ENCODE assay signal across 11 cellular contexts in genomic region chr12:110038741-110039084, GRCh38. TPM values are rescaled to one million over a fixed set of nuclear protein-coding genes. Genes with fewer than 3 reads are reported as not detected.
DNase-seq lines count a peak whose midpoint lies in the region; ATAC-seq, FAIRE-seq and TF ChIP-seq lines count a peak whose summit lies in the region.
"Had no signal": no experiment of that assay in that cellular context is flagged by ENCODE, and none has a peak within 500 bp of the region (broad histone marks: within the 10 kb centered on the region; RNA-seq: fewer than 3 reads in every experiment).

No MANE protein-coding gene starts in this region.

- H3K4me3 ChIP-seq in Panc1 (ENCODE audit: low read depth in 2 of 2, low read length in 2 of 2) (no peak overlapping the region; a peak in 1 of 4 replicates), duodenal mucosa (ENCODE audit: low read depth in 1 of 2, low read length in 2 of 2) (peak overlapping the region in 1 of 2 donors; percentile 3), pancreas (no peak overlapping the region)
- H3K4me3 ChIP-seq: lung had no signal

- in situ Hi-C loops in Panc1 (cut with HindIII; ENCODE audit: low pct_unique_long_range_greater_than_20kb, low sequenced_read_pairs): no loop called here

- CTCF ChIA-PET in Panc1 (lab: Charles Lee): no interaction called here

- BruUV-seq in Panc1 (replicated peaks; lab: Mats Ljungman, UMichigan): TSS peak; percentile 65

- DNase-seq in Panc1 (ENCODE audit: low read depth, low spot score) (no peak), pancreas (no peak), D721Med (ENCODE audit: insufficient read length, low spot score) (no peak), islet precursor cell (no peak)

- WGBS in pancreas, 2 donors: 17 to 23% methylated on average over 5 of the region's 5 CpGs

- ATAC-seq in Panc1: peak; percentile 47
- peak; percentile 1 to 29 (median 12) for ATAC-seq in pancreas
- no peak for ATAC-seq in HG03457 (IDR thresholded peaks at IDR 0.05; ENCODE audit: unreplicated experiment)
- ATAC-seq in GM19324 (IDR thresholded peaks at IDR 0.05; ENCODE audit: low FRiP score, unreplicated experiment): no peak

- H3K4me1 ChIP-seq in Panc1 (ENCODE audit: control insufficient read depth, insufficient read depth, low read length): peaks cover 46% of the 10 kb centered on the region
- peaks cover 13 to 15% of the 10 kb centered on the region in 2 donors for H3K4me1 ChIP-seq in duodenal mucosa (ENCODE audit: control insufficient read depth in 1 of 2, insufficient read depth in 2 of 2, low read length in 2 of 2)
- H3K4me1 ChIP-seq in pancreas: peaks cover 9 to 30% (median 16%) of the 10 kb centered on the region in 3 donors

- H3K9ac ChIP-seq in duodenal mucosa (ENCODE audit: low read depth in 1 of 2, low read length in 2 of 2): no peak overlapping the region
- H3K9ac ChIP-seq: KMS-11 had no signal

- H3K9me3 ChIP-seq in Panc1 (ENCODE audit: control insufficient read depth, insufficient read depth, low read depth, low read length): no peaks in the 10 kb centered on the region
- no peaks in the 10 kb centered on the region for H3K9me3 ChIP-seq in duodenal mucosa (ENCODE audit: control insufficient read depth in 1 of 2, low read length in 2 of 2)
- H3K9me3 ChIP-seq in pancreas: no peaks in the 10 kb centered on the region

- no peak for TF ChIP-seq CTCF in C4-2B (conservative IDR thresholded peaks at IDR 0.05)
- no peak for TF ChIP-seq CTCF in Panc1 (IDR thresholded peaks at IDR 0.05)
- no peak for TF ChIP-seq CTCF in pancreas (IDR thresholded peaks at IDR 0.05)
- TF ChIP-seq CTCF in D721Med (IDR thresholded peaks at IDR 0.05; ENCODE audit: insufficient read depth, missing control alignments): no peak

- no peaks in the 10 kb centered on the region for H3K27me3 ChIP-seq in Panc1 (ENCODE audit: control insufficient read depth, insufficient read depth, low read length)
- H3K27me3 ChIP-seq in duodenal mucosa (ENCODE audit: control insufficient read depth in 1 of 2, insufficient read depth in 2 of 2, low read length in 2 of 2): no peaks in the 10 kb centered on the region
- H3K27me3 ChIP-seq in pancreas: no peaks in the 10 kb centered on the region

- intact Hi-C loops in Panc1 (cut with micrococcal nuclease; ENCODE audit: unreplicated experiment) (no loop called here), pancreas (cut with DNase I) (no loop called here)

- POLR2A ChIA-PET in Panc1 (lab: Charles Lee): interaction anchor here (0.7 kb wide), 1 partner anchor 207 kb away, joined by 7 read pairs; no protein-coding TSS in a partner anchor

- no peak for FAIRE-seq in pancreas (lab: Jason Lieb, UNC)
- no peak for FAIRE-seq in D721Med (lab: Jason Lieb, UNC)
- FAIRE-seq: endometrium had no signal

- H3K27ac ChIP-seq in C4-2B (peak overlapping the region; percentile 75; the same call in 1 of the 2 replicates), Panc1 (ENCODE audit: low read length) (peak overlapping the region; percentile 96), duodenal mucosa (ENCODE audit: low read depth, low read length) (peak overlapping the region; percentile 39), pancreas (peak overlapping the region; percentile 29 to 82 (median 70))
- H3K27ac ChIP-seq: KMS-11 had no signal

- H3K36me3 ChIP-seq in Panc1 (ENCODE audit: control insufficient read depth, insufficient read depth, low read length) (peaks cover 3% of the 10 kb centered on the region; the same call in 1 of the 2 replicates), duodenal mucosa (ENCODE audit: control insufficient read depth in 1 of 2, insufficient read depth in 2 of 2, low read length in 2 of 2) (peaks cover 46 to 48% of the 10 kb centered on the region in 2 donors), pancreas (peaks cover 0 to 14% (median 10%) of the 10 kb centered on the region in 3 donors)

RNA-seq across cellular contexts. Expression of gene C12orf76, which starts 9.6 kb away (rescaled TPM):
- 13.6 TPM for total RNA-seq in Panc1 (2021; ENCODE audit: unreplicated experiment)
- 9.2 TPM for polyA plus RNA-seq in Panc1 (2012; ENCODE audit: insufficient read length)
- 1 to 10 TPM; 4.3 to 9.7 (median 5.8) TPM for total RNA-seq in pancreas
- polyA plus RNA-seq in pancreas: 10 to 100 TPM in 1 of 2 donors, 1 to 10 TPM in 1; 6.8 to 17.0 TPM

RNA-seq across cellular contexts. Expression of gene ANKRD13A, which starts 39.5 kb away (rescaled TPM):
- total RNA-seq in Panc1 (2021; ENCODE audit: unreplicated experiment) (34.4 TPM), pancreas (10 to 100 TPM; 14.0 to 29.7 (median 16.7) TPM)
- 15.7 TPM for polyA plus RNA-seq in Panc1 (2012; ENCODE audit: insufficient read length)
- polyA plus RNA-seq in pancreas: 10 to 100 TPM; 10.7 to 25.7 TPM

RNA-seq across cellular contexts. Expression of gene GIT2, which starts 42.5 kb away (rescaled TPM):
- total RNA-seq in Panc1 (2021; ENCODE audit: unreplicated experiment) (40.0 TPM), pancreas (10 to 100 TPM; 24.7 to 38.8 (median 33.6) TPM)
- polyA plus RNA-seq in Panc1 (2012; ENCODE audit: insufficient read length): 22.9 TPM
- 10 to 100 TPM; 16.5 to 21.8 TPM for polyA plus RNA-seq in pancreas

Comparison
In these comparisons a context has a peak if more than half of its experiments do, and no peak if none do; other contexts are left out.
1. H3K27ac ChIP-seq: peak in every context shown above with its lines; median percentile 96 in Panc1; 75 in C4-2B; 70 in pancreas; 39 in duodenal mucosa.
2. ATAC-seq: peak in Panc1 (single experiment) and pancreas (4 of 4); none in HG03457 (single experiment) and GM19324 (single experiment).